In genomic region chr7:44689427-44689826, GRCh38 we compare ENCODE assay signal across 28 cellular contexts.
"Had no signal": no experiment of that assay in that cellular context is flagged by ENCODE, and none has a peak within 500 bp of the region (broad histone marks: within the 10 kb centered on the region; RNA-seq: fewer than 3 reads in every experiment).

No MANE protein-coding gene starts in this region.

- H3K4me1 ChIP-seq: ascending aorta, breast epithelium, colonic mucosa, esophagus squamous epithelium had no signal

- ATAC-seq: activated naive CD4-positive, alpha-beta T cell treated with anti-CD3 and anti-CD28 coated beads, Interleukin-2, amount 50 U/mL, for 72 hours; gastroesophageal sphincter; heart right ventricle had no signal

- H3K27me3 Mint-ChIP-seq: activated B cell treated with CpG ODN at 0.5 μM for 24 hours; activated naive CD8-positive, alpha-beta T cell treated with anti-CD3 and anti-CD28 coated beads, Interleukin-2, amount 10 ng/mL, durations not matched to agents 7 days and 5 days; brain had no signal

- H3K27ac Mint-ChIP-seq: activated B cell treated with CpG ODN at 0.5 μM for 24 hours; activated naive CD4-positive, alpha-beta T cell treated with anti-CD3 and anti-CD28 coated beads for 36 hours; activated naive CD4-positive, alpha-beta T cell treated with anti-CD3 and anti-CD28 coated beads, Interleukin-2, amount 50 U/mL, for 72 hours; activated naive CD8-positive, alpha-beta T cell treated with anti-CD3 and anti-CD28 coated beads, Interleukin-2, amount 10 ng/mL, durations not matched to agents 7 days and 5 days; brain had no signal

- H3K9me3 ChIP-seq: ascending aorta, breast epithelium, colonic mucosa, esophagus squamous epithelium, gastroesophageal sphincter, heart right ventricle had no signal

- H3K27ac ChIP-seq: ascending aorta, breast epithelium, cardiac muscle cell, colonic mucosa, epithelial cell of prostate, esophagus squamous epithelium, gastroesophageal sphincter, heart right ventricle, hepatocyte, WERI-Rb-1 had no signal

- H3K4me3 ChIP-seq: ascending aorta, breast epithelium, cardiac muscle cell, colonic mucosa, esophagus squamous epithelium, gastroesophageal sphincter, heart right ventricle, hepatocyte had no signal

- H3K27me3 ChIP-seq: ascending aorta, breast epithelium, cardiac muscle cell, colonic mucosa, esophagus squamous epithelium, gastroesophageal sphincter, heart right ventricle, hepatocyte had no signal

- H2AFZ ChIP-seq: hepatocyte had no signal

- H3K36me3 ChIP-seq: breast epithelium, colonic mucosa had no signal

- H3K4me3 Mint-ChIP-seq: activated B cell treated with CpG ODN at 0.5 μM for 24 hours; activated naive CD4-positive, alpha-beta T cell treated with anti-CD3 and anti-CD28 coated beads for 36 hours; activated naive CD8-positive, alpha-beta T cell treated with anti-CD3 and anti-CD28 coated beads, Interleukin-2, amount 10 ng/mL, durations not matched to agents 7 days and 5 days; brain had no signal

- H3K4me1 Mint-ChIP-seq: activated B cell treated with CpG ODN at 0.5 μM for 24 hours; activated naive CD8-positive, alpha-beta T cell treated with anti-CD3 and anti-CD28 coated beads, Interleukin-2, amount 10 ng/mL, durations not matched to agents 7 days and 5 days; brain had no signal

- H3K4me2 ChIP-seq: hepatocyte had no signal

- H3K9me3 Mint-ChIP-seq: activated B cell treated with CpG ODN at 0.5 μM for 24 hours; activated naive CD4-positive, alpha-beta T cell treated with anti-CD3 and anti-CD28 coated beads, Interleukin-2, amount 50 U/mL, for 72 hours; activated naive CD8-positive, alpha-beta T cell treated with anti-CD3 and anti-CD28 coated beads, Interleukin-2, amount 10 ng/mL, durations not matched to agents 7 days and 5 days had no signal

- H3K79me2 ChIP-seq: hepatocyte had no signal

- DNase-seq: activated B cell treated with CpG ODN at 0.5 μM for 24 hours; activated CD4-positive, alpha-beta T cell treated with anti-CD3 and anti-CD28 coated beads for 48 hours; activated CD4-positive, alpha-beta T cell treated with anti-CD3 and anti-CD28 coated beads, Interleukin-2, amount 50 U/mL, for 1 hour; activated CD4-positive, alpha-beta T cell treated with anti-CD3 and anti-CD28 coated beads, Interleukin-2, amount 50 U/mL, for 48 hours; activated CD8-positive, alpha-beta memory T cell treated with anti-CD3 and anti-CD28 coated beads for 24 hours; activated effector memory CD4-positive, alpha-beta T cell treated with Interleukin-2 at 50 U/mL for 16 hours; activated gamma-delta T cell treated with Interleukin-2 at 50 U/mL for 16 hours; activated naive CD4-positive, alpha-beta T cell treated with anti-CD3 and anti-CD28 coated beads for 36 hours; activated naive CD8-positive, alpha-beta T cell treated with anti-CD3 and anti-CD28 coated beads, Interleukin-2, amount 10 ng/mL, durations not matched to agents 7 days and 5 days; activated T-cell treated with anti-CD3 and anti-CD28 coated beads, Interleukin-2, amount 50 U/mL, for 48 hours; central memory CD4-positive, alpha-beta T cell; cerebellar nuclear complex; colonic mucosa; effector CD8-positive, alpha-beta T cell; esophagus squamous epithelium; foreskin melanocyte; heart right ventricle; T-helper 1 cell; T1000; WERI-Rb-1 had no signal
